In the genomic region with DNA sequence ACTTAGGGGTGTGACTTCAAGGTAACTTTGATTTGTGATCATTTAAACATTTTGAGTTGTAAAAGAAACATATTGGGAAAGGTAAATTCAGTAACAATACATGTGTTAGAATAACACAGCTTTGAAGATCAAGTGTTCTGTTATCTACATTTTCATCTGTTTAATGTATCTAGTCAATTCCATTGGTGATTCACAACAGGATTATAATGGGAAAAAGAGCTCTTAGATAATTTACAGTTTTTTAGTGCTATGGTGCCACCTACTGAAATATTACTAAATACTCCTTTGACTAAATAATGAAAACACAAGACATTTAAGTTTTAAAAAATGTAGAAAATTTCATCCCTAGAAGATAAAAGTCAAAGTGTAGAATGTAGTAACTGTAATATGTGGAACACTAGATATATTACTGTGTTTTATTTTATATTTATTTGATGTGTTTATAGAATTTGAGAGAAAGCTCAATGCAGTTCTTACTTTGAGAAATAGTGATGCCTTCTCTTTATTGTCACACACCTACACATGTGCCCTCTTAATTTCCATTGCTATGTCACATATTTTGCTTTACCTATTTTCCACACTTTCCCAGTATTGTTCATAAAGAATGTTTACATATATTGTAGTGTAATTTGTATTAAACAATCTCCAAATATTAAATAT, we compare ENCODE assay signal across 8 cellular contexts. TPM values are rescaled to one million over a fixed set of nuclear protein-coding genes. Genes with fewer than 3 reads are reported as not detected.
DNase-seq lines count a peak whose midpoint lies in the region; ATAC-seq, FAIRE-seq and TF ChIP-seq lines count a peak whose summit lies in the region.

No MANE protein-coding gene starts in this region.

- DNase-seq in NOMO-1 treated with DMSO at 0.1 percent for 48 hours (lab: John Stamatoyannopoulos, UW; ENCODE audit: unreplicated experiment) (peak; percentile 58), NOMO-1 treated with dmso at 0.1 percent for 144 hours (lab: John Stamatoyannopoulos, UW; ENCODE audit: unreplicated experiment) (no peak), NCI-H1417 treated with DMSO at 0.1 percent for 48 hours (lab: John Stamatoyannopoulos, UW) (peak; percentile 20), mesothelial cell of epicardium (ENCODE audit: low spot score in 2 of 2, unreplicated experiment in 2 of 2) (no peak), GM12892 (ENCODE audit: insufficient read length) (no peak)
- no peak for DNase-seq in activated naive CD8-positive, alpha-beta T cell treated with anti-CD3 and anti-CD28 coated beads, Interleukin-2, amount 10 ng/mL, durations not matched to agents 7 days and 5 days

- H3K4me1 Mint-ChIP-seq in activated naive CD8-positive, alpha-beta T cell treated with anti-CD3 and anti-CD28 coated beads, Interleukin-2, amount 10 ng/mL, durations not matched to agents 7 days and 5 days, result peaks cover 74% of the 10 kb centered on the region
- H3K4me1 Mint-ChIP-seq in mesothelial cell of epicardium, result peaks cover 35% of the 10 kb centered on the region

- no peaks in the 10 kb centered on the region for H3K27me3 Mint-ChIP-seq in activated naive CD8-positive, alpha-beta T cell treated with anti-CD3 and anti-CD28 coated beads, Interleukin-2, amount 10 ng/mL, durations not matched to agents 7 days and 5 days
- no peaks in the 10 kb centered on the region for H3K27me3 Mint-ChIP-seq in mesothelial cell of epicardium (ENCODE audit: low read depth)

- no peaks in the 10 kb centered on the region for H3K9me3 Mint-ChIP-seq in activated naive CD8-positive, alpha-beta T cell treated with anti-CD3 and anti-CD28 coated beads, Interleukin-2, amount 10 ng/mL, durations not matched to agents 7 days and 5 days
- H3K9me3 Mint-ChIP-seq in mesothelial cell of epicardium, result no peaks in the 10 kb centered on the region

- FAIRE-seq in GM12892 (lab: Jason Lieb, UNC), result no peak

- H3K4me3 Mint-ChIP-seq in activated naive CD8-positive, alpha-beta T cell treated with anti-CD3 and anti-CD28 coated beads, Interleukin-2, amount 10 ng/mL, durations not matched to agents 7 days and 5 days, result peak overlapping the region; percentile 75
- no peak overlapping the region for H3K4me3 Mint-ChIP-seq in mesothelial cell of epicardium

- no peak for ATAC-seq in activated naive CD8-positive, alpha-beta T cell treated with anti-CD3 and anti-CD28 coated beads, Interleukin-2, amount 10 ng/mL, durations not matched to agents 7 days and 5 days (ENCODE audit: low read depth)
- ATAC-seq in GM18519 (IDR thresholded peaks at IDR 0.05; ENCODE audit: low FRiP score, unreplicated experiment) (no peak), HG03460 (IDR thresholded peaks at IDR 0.05; ENCODE audit: unreplicated experiment) (no peak)

- no peak for TF ChIP-seq POLR2A in GM12892 (IDR thresholded peaks at IDR 0.05; ENCODE audit: low read depth, low read length)

- peak overlapping the region; percentile 78 for H3K27ac Mint-ChIP-seq in activated naive CD8-positive, alpha-beta T cell treated with anti-CD3 and anti-CD28 coated beads, Interleukin-2, amount 10 ng/mL, durations not matched to agents 7 days and 5 days
- H3K27ac Mint-ChIP-seq in mesothelial cell of epicardium, result peak overlapping the region; percentile 16

- POLR2A ChIA-PET in activated naive CD8-positive, alpha-beta T cell treated with anti-CD3 and anti-CD28 coated beads, Interleukin-2, amount 10 ng/mL, durations not matched to agents 7 days and 5 days (lab: Charles Lee), result interaction anchor here (0.7 to 3.7 kb wide), 5 partner anchors 10 to 162 kb away, joined by 3 to 32 read pairs (median 5); no protein-coding TSS in a partner anchor

- peak; percentile 27 for TF ChIP-seq CTCF in mesothelial cell of epicardium (IDR thresholded peaks at IDR 0.05; ENCODE audit: unreplicated experiment)

- peaks cover 34% of the 10 kb centered on the region for H3K36me3 Mint-ChIP-seq in activated naive CD8-positive, alpha-beta T cell treated with anti-CD3 and anti-CD28 coated beads, Interleukin-2, amount 10 ng/mL, durations not matched to agents 7 days and 5 days
- no peaks in the 10 kb centered on the region for H3K36me3 Mint-ChIP-seq in mesothelial cell of epicardium

RNA-seq across cellular contexts. Expression of a gene that starts 47.4 kb away (rescaled TPM):
- total RNA-seq in activated naive CD8-positive, alpha-beta T cell treated with anti-CD3 and anti-CD28 coated beads, Interleukin-2, amount 10 ng/mL, durations not matched to agents 7 days and 5 days, result 100 to 1,000 TPM; 828 to 854 TPM
- not detected in 3 replicates for total RNA-seq in mesothelial cell of epicardium
- 102 TPM for polyA plus RNA-seq in GM12892 (2012; ENCODE audit: missing spikeins)

Comparison
In these comparisons a context has a peak if more than half of its experiments do, and no peak if none do; other contexts are left out.
1. DNase-seq: peak in NOMO-1 treated with DMSO at 0.1 percent for 48 hours (single experiment) and NCI-H1417 treated with DMSO at 0.1 percent for 48 hours (single experiment); none in NOMO-1 treated with dmso at 0.1 percent for 144 hours (single experiment), activated naive CD8-positive, alpha-beta T cell treated with anti-CD3 and anti-CD28 coated beads, Interleukin-2, amount 10 ng/mL, durations not matched to agents 7 days and 5 days (single experiment), mesothelial cell of epicardium (0 of 2) and GM12892 (single experiment).
2. RNA of a gene that starts 47.4 kb away (total RNA-seq): 828 to 854 TPM in activated naive CD8-positive, alpha-beta T cell treated with anti-CD3 and anti-CD28 coated beads, Interleukin-2, amount 10 ng/mL, durations not matched to agents 7 days and 5 days; not detected in mesothelial cell of epicardium; every median in the first group is over 100 times any median in the second.